ENCODE assay signal across 9 cellular contexts in genomic region chr1:175225805-175226129, GRCh38. TPM values are rescaled to one million over a fixed set of nuclear protein-coding genes. Genes with fewer than 3 reads are reported as not detected.
DNase-seq lines count a peak whose midpoint lies in the region; ATAC-seq and TF ChIP-seq lines count a peak whose summit lies in the region.
"Had no signal": no experiment of that assay in that cellular context is flagged by ENCODE, and none has a peak within 500 bp of the region (broad histone marks: within the 10 kb centered on the region; RNA-seq: fewer than 3 reads in every experiment).

No MANE protein-coding gene starts in this region.

- TF ChIP-seq CTCF in prostate gland (IDR thresholded peaks at IDR 0.05), result no peak

- no peak overlapping the region for H3K4me3 Mint-ChIP-seq in activated CD4-positive, alpha-beta memory T cell treated with anti-CD3 and anti-CD28 coated beads for 36 hours
- H3K4me3 Mint-ChIP-seq: activated naive CD8-positive, alpha-beta T cell had no signal

- H3K36me3 Mint-ChIP-seq in activated CD4-positive, alpha-beta memory T cell treated with anti-CD3 and anti-CD28 coated beads for 36 hours, result no peaks in the 10 kb centered on the region
- H3K36me3 Mint-ChIP-seq: activated naive CD8-positive, alpha-beta T cell had no signal

- H3K9me3 Mint-ChIP-seq in activated CD4-positive, alpha-beta memory T cell treated with anti-CD3 and anti-CD28 coated beads for 36 hours, result no peaks in the 10 kb centered on the region

- H3K27ac ChIP-seq in prostate gland, result no peak overlapping the region

- no peaks in the 10 kb centered on the region for H3K27me3 ChIP-seq in prostate gland (replicated peaks; ENCODE audit: insufficient read depth)

- CTCF ChIA-PET in activated CD4-positive, alpha-beta memory T cell treated with anti-CD3 and anti-CD28 coated beads for 36 hours (lab: Charles Lee), result no interaction called here

- no peaks in the 10 kb centered on the region for H3K4me1 Mint-ChIP-seq in activated CD4-positive, alpha-beta memory T cell treated with anti-CD3 and anti-CD28 coated beads for 36 hours (ENCODE audit: low read depth)

- no peak overlapping the region for H3K27ac Mint-ChIP-seq in activated CD4-positive, alpha-beta memory T cell treated with anti-CD3 and anti-CD28 coated beads for 36 hours
- H3K27ac Mint-ChIP-seq: activated naive CD8-positive, alpha-beta T cell had no signal

- no peaks in the 10 kb centered on the region for H3K9me3 ChIP-seq in prostate gland

- intact Hi-C loops in activated CD4-positive, alpha-beta memory T cell treated with anti-CD3 and anti-CD28 coated beads for 36 hours (cut with micrococcal nuclease), result loop anchor here (10.0 kb wide), 1 partner anchor 59 kb away; no protein-coding TSS in a partner anchor
- intact Hi-C loops in prostate gland (cut with DNase I), result no loop called here

- 0% methylated on average over 1 of the region's 1 CpG for WGBS in prostate gland

- H3K4me3 ChIP-seq in prostate gland, result no peak overlapping the region

- no peaks in the 10 kb centered on the region for H3K27me3 Mint-ChIP-seq in activated CD4-positive, alpha-beta memory T cell treated with anti-CD3 and anti-CD28 coated beads for 36 hours
- H3K27me3 Mint-ChIP-seq: activated naive CD8-positive, alpha-beta T cell had no signal

- POLR2A ChIA-PET in activated CD4-positive, alpha-beta memory T cell treated with anti-CD3 and anti-CD28 coated beads for 36 hours (lab: Charles Lee), result no interaction called here

- no peaks in the 10 kb centered on the region for H3K4me1 ChIP-seq in prostate gland (replicated peaks)

- DNase-seq in activated CD4-positive, alpha-beta memory T cell treated with anti-CD3 and anti-CD28 coated beads for 36 hours, result no peak
- DNase-seq in prostate gland (ENCODE audit: low spot score) (no peak), iPS-NIHi7 (ENCODE audit: extremely low spot score) (no peak)
- DNase-seq in activated T-cell treated with anti-CD3 and anti-CD28 coated beads, Interleukin-2, amount 50 U/mL, for 1 hour, result no peak
- DNase-seq: NCI-H1092 had no signal

- ATAC-seq in GM19328 (IDR thresholded peaks at IDR 0.05; ENCODE audit: unreplicated experiment) (peak; percentile 20), HG02678 (IDR thresholded peaks at IDR 0.05; ENCODE audit: unreplicated experiment) (peak; percentile 24), HG03460 (IDR thresholded peaks at IDR 0.05; ENCODE audit: unreplicated experiment) (peak; percentile 7)

- no peaks in the 10 kb centered on the region for H3K36me3 ChIP-seq in prostate gland

- TF ChIP-seq POLR2A in prostate gland (IDR thresholded peaks at IDR 0.05), result no peak

RNA-seq across cellular contexts. Expression of gene KIAA0040, which starts 33.2 kb away (rescaled TPM):
- 10 to 100 TPM; 32.9 to 34.5 TPM for total RNA-seq in activated CD4-positive, alpha-beta memory T cell treated with anti-CD3 and anti-CD28 coated beads for 36 hours
- 10 to 100 TPM; 17.4 to 19.1 TPM for total RNA-seq in prostate gland
